ENCODE assay signal across 18 cellular contexts in genomic region chr19:49029749-49030148, GRCh38. TPM values are rescaled to one million over a fixed set of nuclear protein-coding genes. Genes with fewer than 3 reads are reported as not detected.
"Had no signal": no experiment of that assay in that cellular context is flagged by ENCODE, and none has a peak within 500 bp of the region (broad histone marks: within the 10 kb centered on the region; RNA-seq: fewer than 3 reads in every experiment).

No MANE protein-coding gene starts in this region.

RNA-seq across cellular contexts. Expression of gene CGB2, which starts 1.9 kb away (rescaled TPM):
- total RNA-seq: colonic mucosa; dermis blood vessel endothelial cell; epithelial cell of proximal tubule; esophagus squamous epithelium; heart left ventricle; left lobe of liver; lower leg skin; mammary epithelial cell; mucosa of descending colon; naive thymus-derived CD8-positive, alpha-beta T cell; osteocyte; pulmonary artery endothelial cell; sciatic nerve; stomach; thoracic aorta; transverse colon; ureter had no signal
- polyA plus RNA-seq: heart left ventricle; mammary epithelial cell; naive thymus-derived CD8-positive, alpha-beta T cell; neural cell; stomach had no signal

RNA-seq across cellular contexts. Expression of gene CGB3, which starts 5.6 kb away (rescaled TPM):
- total RNA-seq: colonic mucosa; dermis blood vessel endothelial cell; epithelial cell of proximal tubule; esophagus squamous epithelium; heart left ventricle; left lobe of liver; lower leg skin; mammary epithelial cell; mucosa of descending colon; naive thymus-derived CD8-positive, alpha-beta T cell; osteocyte; pulmonary artery endothelial cell; sciatic nerve; stomach; thoracic aorta; transverse colon; ureter had no signal
- polyA plus RNA-seq: heart left ventricle; mammary epithelial cell; naive thymus-derived CD8-positive, alpha-beta T cell; neural cell; stomach had no signal

RNA-seq across cellular contexts. Expression of gene CGB1, which starts 6.9 kb away (rescaled TPM):
- total RNA-seq: colonic mucosa; dermis blood vessel endothelial cell; epithelial cell of proximal tubule; esophagus squamous epithelium; heart left ventricle; left lobe of liver; mammary epithelial cell; mucosa of descending colon; naive thymus-derived CD8-positive, alpha-beta T cell; osteocyte; pulmonary artery endothelial cell; sciatic nerve; stomach; thoracic aorta; transverse colon; ureter had no signal
- polyA plus RNA-seq: heart left ventricle; mammary epithelial cell; naive thymus-derived CD8-positive, alpha-beta T cell; neural cell; stomach had no signal

RNA-seq across cellular contexts. Expression of gene LHB, which starts 12.9 kb away (rescaled TPM):
- total RNA-seq: colonic mucosa; dermis blood vessel endothelial cell; esophagus squamous epithelium; heart left ventricle; left lobe of liver; naive thymus-derived CD8-positive, alpha-beta T cell; osteocyte; sciatic nerve; thoracic aorta; ureter had no signal
- polyA plus RNA-seq: heart left ventricle; mammary epithelial cell; naive thymus-derived CD8-positive, alpha-beta T cell; neural cell had no signal

RNA-seq across cellular contexts. Expression of gene CGB5, which starts 13.9 kb away (rescaled TPM):
- total RNA-seq: colonic mucosa; dermis blood vessel endothelial cell; epithelial cell of proximal tubule; heart left ventricle; left lobe of liver; lower leg skin; mucosa of descending colon; naive thymus-derived CD8-positive, alpha-beta T cell; osteocyte; pulmonary artery endothelial cell; sciatic nerve; stomach; thoracic aorta; transverse colon had no signal
- polyA plus RNA-seq: heart left ventricle; mammary epithelial cell; naive thymus-derived CD8-positive, alpha-beta T cell; neural cell; stomach had no signal
